Comparison of ENCODE assay signal across 6 cellular contexts in genomic region chr2:58852905-58853304, GRCh38.
"Had no signal": no experiment of that assay in that cellular context is flagged by ENCODE, and none has a peak within 500 bp of the region (broad histone marks: within the 10 kb centered on the region; RNA-seq: fewer than 3 reads in every experiment).

No MANE protein-coding gene starts in this region.

- H3K27ac ChIP-seq: HL-60 had no signal

- H3K9me3 Mint-ChIP-seq: IgD-negative memory B cell had no signal

- H3K4me1 Mint-ChIP-seq: IgD-negative memory B cell had no signal

- ATAC-seq: HepG2, K562 had no signal

- H3K4me3 ChIP-seq: K562 had no signal

- DNase-seq: IMR-90, KBM-7 had no signal

- H3K4me3 Mint-ChIP-seq: IgD-negative memory B cell had no signal

- H3K27ac Mint-ChIP-seq: IgD-negative memory B cell had no signal

- H3K36me3 Mint-ChIP-seq: IgD-negative memory B cell had no signal
